ENCODE assay signal across 3 cellular contexts in the genomic region with DNA sequence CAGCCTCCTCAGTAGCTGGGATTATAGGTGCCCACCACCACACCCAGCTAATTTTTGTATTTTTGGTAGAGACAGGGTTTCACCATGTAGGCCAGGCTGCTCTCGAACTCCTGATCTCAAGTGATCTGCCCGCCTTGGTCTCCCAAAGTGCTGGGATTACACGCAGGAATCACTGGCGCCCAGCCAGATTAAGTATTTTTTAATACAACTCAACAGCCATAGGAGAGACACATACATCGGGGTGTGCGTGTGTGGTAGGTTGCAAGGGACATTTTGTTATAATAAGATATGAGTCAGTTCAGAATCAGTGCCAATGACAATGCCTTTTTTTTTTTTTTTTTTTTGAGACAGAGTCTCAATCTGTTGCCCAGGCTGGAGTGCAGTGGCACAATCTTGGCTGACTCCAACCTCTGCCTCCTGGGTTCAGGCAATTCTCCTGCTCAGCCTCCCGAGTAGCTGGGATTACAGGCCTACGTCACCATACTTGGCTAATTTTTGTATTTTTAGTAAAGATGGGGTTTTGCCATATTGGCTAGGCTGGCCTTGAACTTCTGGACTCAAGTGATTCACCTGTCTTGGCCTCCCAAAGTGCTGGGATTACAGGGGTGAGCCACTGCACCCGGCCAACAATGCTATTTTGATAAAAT. TPM values are rescaled to one million over a fixed set of nuclear protein-coding genes. Genes with fewer than 3 reads are reported as not detected.
"Had no signal": no experiment of that assay in that cellular context is flagged by ENCODE, and none has a peak within 500 bp of the region (broad histone marks: within the 10 kb centered on the region; RNA-seq: fewer than 3 reads in every experiment).

No MANE protein-coding gene starts in this region.

RNA-seq across cellular contexts. Expression of a gene that starts 38.3 kb away (rescaled TPM):
- total RNA-seq: dermis microvascular lymphatic vessel endothelial cell, frontal cortex had no signal
- polyA plus RNA-seq: hepatocyte had no signal
